Comparison of ENCODE assay signal across 8 cellular contexts in genomic region chr14:89365071-89365801, GRCh38. TPM values are rescaled to one million over a fixed set of nuclear protein-coding genes. Genes with fewer than 3 reads are reported as not detected.
DNase-seq lines count a peak whose midpoint lies in the region; ATAC-seq and TF ChIP-seq lines count a peak whose summit lies in the region.

No MANE protein-coding gene starts in this region.

- H3K27me3 Mint-ChIP-seq in activated naive CD4-positive, alpha-beta T cell treated with anti-CD3 and anti-CD28 coated beads, Interleukin-2, amount 10 ng/mL, durations not matched to agents 7 days and 5 days, result no peaks in the 10 kb centered on the region
- H3K27me3 Mint-ChIP-seq in naive thymus-derived CD8-positive, alpha-beta T cell, result no peaks in the 10 kb centered on the region

- no peaks in the 10 kb centered on the region for H3K27me3 ChIP-seq in upper lobe of left lung

- H3K4me1 Mint-ChIP-seq in activated naive CD4-positive, alpha-beta T cell treated with anti-CD3 and anti-CD28 coated beads, Interleukin-2, amount 10 ng/mL, durations not matched to agents 7 days and 5 days, result peaks cover 40% of the 10 kb centered on the region
- H3K4me1 Mint-ChIP-seq in naive thymus-derived CD8-positive, alpha-beta T cell, result peaks cover 30 to 72% (median 57%) of the 10 kb centered on the region in 4 donors

- WGBS in upper lobe of left lung, 2 donors, result 36 to 46% methylated on average over 13 of the region's 13 CpGs

- H3K4me1 ChIP-seq in upper lobe of left lung, result peaks cover 41 to 58% (median 46%) of the 10 kb centered on the region in 4 donors

- H3K27ac ChIP-seq in upper lobe of left lung, result peak overlapping the region; percentile 6 to 49 (median 16)

- H3K9me3 Mint-ChIP-seq in activated naive CD4-positive, alpha-beta T cell treated with anti-CD3 and anti-CD28 coated beads, Interleukin-2, amount 10 ng/mL, durations not matched to agents 7 days and 5 days, result peaks cover 4% of the 10 kb centered on the region
- peaks cover 0 to 5% (median 0%) of the 10 kb centered on the region in 9 donors for H3K9me3 Mint-ChIP-seq in naive thymus-derived CD8-positive, alpha-beta T cell

- TF ChIP-seq EP300 in upper lobe of left lung (IDR thresholded peaks at IDR 0.05), result no peak

- POLR2A ChIA-PET in naive thymus-derived CD8-positive, alpha-beta T cell (lab: Charles Lee), result interaction anchor here (0.6 to 1.6 kb wide), 4 partner anchors 15 to 51 kb away, joined by 3 to 4 read pairs (median 4); no protein-coding TSS in a partner anchor

- peaks cover 16% of the 10 kb centered on the region for H3K36me3 Mint-ChIP-seq in activated naive CD4-positive, alpha-beta T cell treated with anti-CD3 and anti-CD28 coated beads, Interleukin-2, amount 10 ng/mL, durations not matched to agents 7 days and 5 days
- no peaks in the 10 kb centered on the region for H3K36me3 Mint-ChIP-seq in naive thymus-derived CD8-positive, alpha-beta T cell

- H3K36me3 ChIP-seq in upper lobe of left lung, result no peaks in the 10 kb centered on the region

- peak overlapping the region; percentile 93 for H3K27ac Mint-ChIP-seq in activated naive CD4-positive, alpha-beta T cell treated with anti-CD3 and anti-CD28 coated beads, Interleukin-2, amount 10 ng/mL, durations not matched to agents 7 days and 5 days
- peak overlapping the region; percentile 76 to 95 (median 92) for H3K27ac Mint-ChIP-seq in naive thymus-derived CD8-positive, alpha-beta T cell

- DNase-seq in activated naive CD4-positive, alpha-beta T cell treated with anti-CD3 and anti-CD28 coated beads, Interleukin-2, amount 10 ng/mL, durations not matched to agents 7 days and 5 days, result peak; percentile 64
- DNase-seq in naive thymus-derived CD8-positive, alpha-beta T cell, result peak; percentile 23 to 77 (median 60)
- peak in 1 of 2 donors; percentile 59 for DNase-seq in upper lobe of left lung
- no peak for DNase-seq in NCI-H146 treated with DMSO at 0.1 percent for 48 hours (lab: John Stamatoyannopoulos, UW; ENCODE audit: unreplicated experiment)
- DNase-seq in islet precursor cell, result no peak

- CTCF ChIA-PET in activated naive CD4-positive, alpha-beta T cell treated with anti-CD3 and anti-CD28 coated beads, Interleukin-2, amount 10 ng/mL, durations not matched to agents 7 days and 5 days (lab: Charles Lee), result interaction anchor here (0.8 to 1.0 kb wide), 2 partner anchors 12 to 60 kb away, joined by 3 read pairs; no protein-coding TSS in a partner anchor

- ATAC-seq in GM18498 (IDR thresholded peaks at IDR 0.05; ENCODE audit: unreplicated experiment) (peak; percentile 93), HG02763 (IDR thresholded peaks at IDR 0.05; ENCODE audit: unreplicated experiment) (peak; percentile 92), upper lobe of left lung (ENCODE audit: low FRiP score in 2 of 2) (peak in 1 of 2 donors; percentile 89)
- ATAC-seq in naive thymus-derived CD8-positive, alpha-beta T cell, result peak; percentile 94

- no peaks in the 10 kb centered on the region for H3K9me3 ChIP-seq in upper lobe of left lung

- peak overlapping the region; percentile 77 for H3K4me3 Mint-ChIP-seq in activated naive CD4-positive, alpha-beta T cell treated with anti-CD3 and anti-CD28 coated beads, Interleukin-2, amount 10 ng/mL, durations not matched to agents 7 days and 5 days
- peak overlapping the region; percentile 71 to 89 (median 81) for H3K4me3 Mint-ChIP-seq in naive thymus-derived CD8-positive, alpha-beta T cell

- peak overlapping the region in 2 of 4 donors; percentile 8 to 9 for H3K4me3 ChIP-seq in upper lobe of left lung

- no peak for TF ChIP-seq CTCF in upper lobe of left lung (IDR thresholded peaks at IDR 0.05)

- no peak for TF ChIP-seq POLR2A in upper lobe of left lung (IDR thresholded peaks at IDR 0.05)

TF ChIP-seq in PFSK-1, 5 proteins besides CTCF, POLR2A, EP300 and RAD21:
- TF ChIP-seq SIN3A (IDR thresholded peaks at IDR 0.05; ENCODE audit: borderline replicate concordance, insufficient read depth, low read length) (peak; percentile 22; the same call in 1 of the 2 replicates), POLR2AphosphoS5 (IDR thresholded peaks at IDR 0.05; ENCODE audit: low read depth, low read length) (no peak), FOXP2 (optimal IDR thresholded peaks at IDR 0.05; ENCODE audit: borderline replicate concordance, extremely low read depth, extremely low read length, insufficient read depth) (no peak)

RNA-seq across cellular contexts. Expression of gene FOXN3, which starts 51.8 kb away (rescaled TPM):
- 9.8 TPM for polyA plus RNA-seq in PFSK-1 (2012; ENCODE audit: insufficient read length, low read depth)
- 100 to 1,000 TPM; 125 to 141 TPM for total RNA-seq in naive thymus-derived CD8-positive, alpha-beta T cell
- 100 to 1,000 TPM; 107 to 148 (median 116) TPM for polyA plus RNA-seq in naive thymus-derived CD8-positive, alpha-beta T cell
- 100 to 1,000 TPM in 2 of 6 donors, 10 to 100 TPM in 4; 63.4 to 115 (median 77.2) TPM for total RNA-seq in upper lobe of left lung

Comparison
In these comparisons a context has a peak if more than half of its experiments do, and no peak if none do; other contexts are left out.
1. DNase-seq: peak in activated naive CD4-positive, alpha-beta T cell treated with anti-CD3 and anti-CD28 coated beads, Interleukin-2, amount 10 ng/mL, durations not matched to agents 7 days and 5 days (single experiment) and naive thymus-derived CD8-positive, alpha-beta T cell (10 of 10); none in NCI-H146 treated with DMSO at 0.1 percent for 48 hours (single experiment) and islet precursor cell (single experiment).